7 cellular contexts compared by ENCODE assay signal in the genomic region with DNA sequence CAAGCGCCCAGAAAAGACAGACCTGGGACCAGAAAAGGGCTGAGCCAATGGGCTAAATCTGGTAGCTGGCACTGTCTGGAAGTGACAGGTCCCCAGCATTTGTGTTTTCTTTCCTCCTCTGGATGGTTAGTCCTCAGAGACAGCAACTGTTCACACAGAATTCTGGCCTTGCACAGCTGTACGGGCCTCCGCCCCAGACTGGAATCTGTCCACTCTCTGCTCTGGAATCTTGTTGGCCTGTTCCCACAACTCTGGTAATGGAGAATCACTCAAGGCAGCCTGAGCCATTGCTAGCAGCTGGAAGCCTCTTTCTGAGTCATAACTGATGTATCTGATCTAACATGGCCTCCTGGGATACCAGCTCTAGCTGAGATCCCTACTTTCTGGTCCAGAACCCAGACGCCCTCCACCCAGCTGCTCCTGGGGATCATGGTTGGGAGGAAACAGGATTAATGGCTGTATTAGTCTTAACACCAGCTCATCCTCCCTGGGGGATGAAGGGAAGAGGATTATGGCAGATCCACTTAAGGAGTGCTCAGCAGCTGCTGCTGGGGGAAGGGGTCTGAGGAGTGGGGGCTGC. TPM values are rescaled to one million over a fixed set of nuclear protein-coding genes. Genes with fewer than 3 reads are reported as not detected.
DNase-seq lines count a peak whose midpoint lies in the region; ATAC-seq and TF ChIP-seq lines count a peak whose summit lies in the region.

No MANE protein-coding gene starts in this region.

- peaks cover 31% of the 10 kb centered on the region for H3K36me3 ChIP-seq in left ventricle myocardium inferior

- intact Hi-C loops in left ventricle myocardium inferior (cut with micrococcal nuclease), result no loop called here

- TF ChIP-seq CTCF in left ventricle myocardium inferior (IDR thresholded peaks at IDR 0.05; ENCODE audit: borderline replicate concordance), result no peak

- peaks cover 46% of the 10 kb centered on the region for H3K36me3 Mint-ChIP-seq in activated T-helper 17 cell treated with anti-CD3 and anti-CD28 coated beads, Interleukin-2, amount 50 U/mL, for 72 hours (ENCODE audit: low read depth)

- ATAC-seq in activated T-helper 17 cell treated with anti-CD3 and anti-CD28 coated beads, Interleukin-2, amount 50 U/mL, for 72 hours (replicated peaks), result peak; percentile 52
- no peak for ATAC-seq in GM21390 (IDR thresholded peaks at IDR 0.05; ENCODE audit: unreplicated experiment)

- H3K4me3 Mint-ChIP-seq in activated T-helper 17 cell treated with anti-CD3 and anti-CD28 coated beads, Interleukin-2, amount 50 U/mL, for 72 hours, result peak overlapping the region; percentile 63

- no peaks in the 10 kb centered on the region for H3K9me3 Mint-ChIP-seq in activated T-helper 17 cell treated with anti-CD3 and anti-CD28 coated beads, Interleukin-2, amount 50 U/mL, for 72 hours

- peak overlapping the region; percentile 78 for H3K27ac ChIP-seq in left ventricle myocardium inferior (replicated peaks)

- no peaks in the 10 kb centered on the region for H3K9me3 ChIP-seq in left ventricle myocardium inferior (replicated peaks)

- peaks cover 26% of the 10 kb centered on the region for H3K4me1 Mint-ChIP-seq in activated T-helper 17 cell treated with anti-CD3 and anti-CD28 coated beads, Interleukin-2, amount 50 U/mL, for 72 hours

- peaks cover 20% of the 10 kb centered on the region for H3K4me1 ChIP-seq in left ventricle myocardium inferior

- H3K4me3 ChIP-seq in left ventricle myocardium inferior, result no peak overlapping the region

- no peaks in the 10 kb centered on the region for H3K27me3 ChIP-seq in left ventricle myocardium inferior (ENCODE audit: low read depth)

- peak; percentile 94 for DNase-seq in HS-5 (ENCODE audit: low read depth)
- peak; percentile 68 for DNase-seq in left ventricle myocardium inferior
- DNase-seq in stromal cell of bone marrow (ENCODE audit: low read depth), result peak; percentile 97
- no peak for DNase-seq in NCI-H345 (lab: John Stamatoyannopoulos, UW)
- DNase-seq in superior temporal gyrus (ENCODE audit: extremely low spot score), result no peak

- no peaks in the 10 kb centered on the region for H3K27me3 Mint-ChIP-seq in activated T-helper 17 cell treated with anti-CD3 and anti-CD28 coated beads, Interleukin-2, amount 50 U/mL, for 72 hours

- peak overlapping the region; percentile 53 for H3K27ac Mint-ChIP-seq in activated T-helper 17 cell treated with anti-CD3 and anti-CD28 coated beads, Interleukin-2, amount 50 U/mL, for 72 hours

RNA-seq across cellular contexts. Expression of gene ZNF668, which starts 9.1 kb away (rescaled TPM):
- 10 to 100 TPM; 15.1 to 19.4 TPM for total RNA-seq in activated T-helper 17 cell treated with anti-CD3 and anti-CD28 coated beads, Interleukin-2, amount 50 U/mL, for 72 hours
- total RNA-seq in left ventricle myocardium inferior, result 5.3 TPM

RNA-seq across cellular contexts. Expression of gene ZNF646, which starts 9.2 kb away (rescaled TPM):
- 10 to 100 TPM; 19.6 to 29.7 TPM for total RNA-seq in activated T-helper 17 cell treated with anti-CD3 and anti-CD28 coated beads, Interleukin-2, amount 50 U/mL, for 72 hours
- total RNA-seq in left ventricle myocardium inferior, result 9.6 TPM

RNA-seq across cellular contexts. Expression of gene PRSS53, which starts 23.8 kb away (rescaled TPM):
- 10 to 100 TPM in 1 of 2 donors, 1 to 10 TPM in 1; 4.5 to 17.3 TPM for total RNA-seq in activated T-helper 17 cell treated with anti-CD3 and anti-CD28 coated beads, Interleukin-2, amount 50 U/mL, for 72 hours
- 1.2 TPM for total RNA-seq in left ventricle myocardium inferior

RNA-seq across cellular contexts. Expression of gene VKORC1, which starts 29.6 kb away (rescaled TPM):
- 100 to 1,000 TPM in 1 of 2 donors, 10 to 100 TPM in 1; 75.3 to 107 TPM for total RNA-seq in activated T-helper 17 cell treated with anti-CD3 and anti-CD28 coated beads, Interleukin-2, amount 50 U/mL, for 72 hours
- 39.5 TPM for total RNA-seq in left ventricle myocardium inferior

RNA-seq across cellular contexts. Expression of gene STX4, which starts 31.6 kb away (rescaled TPM):
- 10 to 100 TPM; 49.4 to 76.9 TPM for total RNA-seq in activated T-helper 17 cell treated with anti-CD3 and anti-CD28 coated beads, Interleukin-2, amount 50 U/mL, for 72 hours
- 43.1 TPM for total RNA-seq in left ventricle myocardium inferior

Comparison
In these comparisons a context has a peak if more than half of its experiments do, and no peak if none do; other contexts are left out.
1. DNase-seq: peak in HS-5 (single experiment), left ventricle myocardium inferior (single experiment) and stromal cell of bone marrow (single experiment); none in NCI-H345 (single experiment) and superior temporal gyrus (single experiment).